1 cellular context compared by ENCODE assay signal in genomic region chr17:79027274-79027924, GRCh38.
TF ChIP-seq lines count a peak whose summit lies in the region.

No MANE protein-coding gene starts in this region.

TF ChIP-seq in HepG2, 621 proteins besides CTCF, POLR2A, EP300 and RAD21 (continued from another document and continues in another):
- peak; percentile 87 for TF ChIP-seq ESRRA (CRISPR knock-in tag; IDR thresholded peaks at IDR 0.05; ENCODE audit: low read depth)
- peak; percentile 57; the same call in 1 of the 2 replicates for TF ChIP-seq ZBTB7B (CRISPR knock-in tag; IDR thresholded peaks at IDR 0.05)
- TF ChIP-seq GZF1 (CRISPR knock-in tag; IDR thresholded peaks at IDR 0.05) = no peak
- no peak for TF ChIP-seq PTBP1 (IDR thresholded peaks at IDR 0.05; ENCODE audit: low read depth, low read length, poor library complexity, severe bottlenecking)
- TF ChIP-seq IRF1 (CRISPR knock-in tag; IDR thresholded peaks at IDR 0.05; ENCODE audit: low read depth) = no peak
- no peak for TF ChIP-seq TFDP2 (CRISPR knock-in tag; IDR thresholded peaks at IDR 0.05)
- no peak for TF ChIP-seq FUBP1 (CRISPR knock-in tag; IDR thresholded peaks at IDR 0.05; ENCODE audit: borderline replicate concordance)
- no peak for TF ChIP-seq KIAA2018 (CRISPR knock-in tag; IDR thresholded peaks at IDR 0.05; ENCODE audit: borderline replicate concordance)
- peak; percentile 71; the same call in 1 of the 2 replicates for TF ChIP-seq KAT8 (CRISPR knock-in tag; IDR thresholded peaks at IDR 0.05)
- TF ChIP-seq ZNF558 (CRISPR knock-in tag; IDR thresholded peaks at IDR 0.05; ENCODE audit: borderline replicate concordance) = no peak
- peak; percentile 84; the same call in 1 of the 2 replicates for TF ChIP-seq EED (CRISPR knock-in tag; IDR thresholded peaks at IDR 0.05)
- TF ChIP-seq ZNF235 (CRISPR knock-in tag; IDR thresholded peaks at IDR 0.05; ENCODE audit: borderline replicate concordance) = no peak
- TF ChIP-seq ARID5B (CRISPR knock-in tag; IDR thresholded peaks at IDR 0.05) = peak; percentile 67
- peak; percentile 22; the same call in 1 of the 2 replicates for TF ChIP-seq RNF2 (conservative IDR thresholded peaks at IDR 0.05; ENCODE audit: low read depth)
- TF ChIP-seq ZNF205 (CRISPR knock-in tag; IDR thresholded peaks at IDR 0.05) = peak; percentile 72; the same call in 1 of the 2 replicates
- TF ChIP-seq ZNF383 (CRISPR knock-in tag; IDR thresholded peaks at IDR 0.05; ENCODE audit: borderline replicate concordance) = no peak
- TF ChIP-seq ZNF569 (CRISPR knock-in tag; IDR thresholded peaks at IDR 0.05; ENCODE audit: borderline replicate concordance) = no peak
- no peak for TF ChIP-seq SCMH1 (CRISPR knock-in tag; IDR thresholded peaks at IDR 0.05; ENCODE audit: borderline replicate concordance)
- peak; percentile 7 for TF ChIP-seq IKZF4 (CRISPR knock-in tag; IDR thresholded peaks at IDR 0.05; ENCODE audit: borderline replicate concordance, low read depth, not compliant biosample characterization)
- TF ChIP-seq AGO1 (IDR thresholded peaks at IDR 0.05; ENCODE audit: low read depth, low read length, poor library complexity, severe bottlenecking) = no peak
- TF ChIP-seq ZFP1 (CRISPR knock-in tag; IDR thresholded peaks at IDR 0.05) = peak; percentile 86
- peak; percentile 77; the same call in 1 of the 2 replicates for TF ChIP-seq KDM2A (CRISPR knock-in tag; IDR thresholded peaks at IDR 0.05; ENCODE audit: borderline replicate concordance, low read depth)
- TF ChIP-seq ZNF136 (CRISPR knock-in tag; IDR thresholded peaks at IDR 0.05; ENCODE audit: low read depth) = peak; percentile 9; the same call in 1 of the 2 replicates
- peak; percentile 69 for TF ChIP-seq HMG20B (CRISPR knock-in tag; conservative IDR thresholded peaks at IDR 0.05)
- peak; percentile 28 for TF ChIP-seq CBX1 (IDR thresholded peaks at IDR 0.05; ENCODE audit: low read depth)
- peak; percentile 74; the same call in 1 of the 2 replicates for TF ChIP-seq ZNF788 (CRISPR knock-in tag; IDR thresholded peaks at IDR 0.05; ENCODE audit: borderline replicate concordance)
- TF ChIP-seq GTF2F1 (IDR thresholded peaks at IDR 0.05; ENCODE audit: low read length) = no peak
- peak; percentile 56 for TF ChIP-seq FOXA3 (CRISPR knock-in tag; IDR thresholded peaks at IDR 0.05)
- TF ChIP-seq ZNF629 (CRISPR knock-in tag; conservative IDR thresholded peaks at IDR 0.05) = no peak
- TF ChIP-seq SP5 (CRISPR knock-in tag; IDR thresholded peaks at IDR 0.05; ENCODE audit: borderline replicate concordance, low read depth) = peak; percentile 38; the same call in 1 of the 2 replicates
- peak; percentile 68; the same call in 1 of the 2 replicates for TF ChIP-seq ZNF547 (CRISPR knock-in tag; IDR thresholded peaks at IDR 0.05)
- TF ChIP-seq GATA4 (IDR thresholded peaks at IDR 0.05; ENCODE audit: borderline replicate concordance, low read depth) = peak; percentile 63; the same call in 1 of the 2 replicates
- TF ChIP-seq MAF1 (CRISPR knock-in tag; IDR thresholded peaks at IDR 0.05; ENCODE audit: borderline replicate concordance) = 0 out of 2 replicates have a peak, but pooled peaks have one; percentile 26
- peak; percentile 66 for TF ChIP-seq NR2F6 (IDR thresholded peaks at IDR 0.05)
- peak; percentile 82 for TF ChIP-seq NR2F6 (CRISPR knock-in tag; IDR thresholded peaks at IDR 0.05)
- TF ChIP-seq ZNF816 (CRISPR knock-in tag; IDR thresholded peaks at IDR 0.05; ENCODE audit: borderline replicate concordance) = no peak
- no peak for TF ChIP-seq ZNF879 (CRISPR knock-in tag; IDR thresholded peaks at IDR 0.05)
- TF ChIP-seq HINFP (CRISPR knock-in tag; IDR thresholded peaks at IDR 0.05; ENCODE audit: low read depth) = 0 out of 2 replicates have a peak, but pooled peaks have one; percentile 22
- TF ChIP-seq SMARCC2 (IDR thresholded peaks at IDR 0.05) = no peak
- TF ChIP-seq ZNF775 (CRISPR knock-in tag; IDR thresholded peaks at IDR 0.05; ENCODE audit: borderline replicate concordance) = no peak
- TF ChIP-seq ZNF572 (CRISPR knock-in tag; IDR thresholded peaks at IDR 0.05) = peak; percentile 60
- TF ChIP-seq MXD1 (CRISPR knock-in tag; IDR thresholded peaks at IDR 0.05) = peak; percentile 74; the same call in 1 of the 2 replicates
- TF ChIP-seq ZNF350 (CRISPR knock-in tag; IDR thresholded peaks at IDR 0.05; ENCODE audit: borderline replicate concordance, low read depth) = 0 out of 2 replicates have a peak, but pooled peaks have one; percentile 32
- TF ChIP-seq MTA3 (CRISPR knock-in tag; IDR thresholded peaks at IDR 0.05) = no peak
- TF ChIP-seq ZNF577 (CRISPR knock-in tag; IDR thresholded peaks at IDR 0.05; ENCODE audit: borderline replicate concordance, low read depth) = no peak
- peak; percentile 82 for TF ChIP-seq POLR2AphosphoS5 (IDR thresholded peaks at IDR 0.05; ENCODE audit: low read depth, low read length)
- peak; percentile 61 for TF ChIP-seq XRCC5 (optimal IDR thresholded peaks at IDR 0.05; ENCODE audit: low read length)
- TF ChIP-seq CREB1 (IDR thresholded peaks at IDR 0.05) = no peak
- TF ChIP-seq CREB1 (CRISPR knock-in tag; IDR thresholded peaks at IDR 0.05) = no peak
